ENCODE assay signal across 8 cellular contexts in the genomic region with DNA sequence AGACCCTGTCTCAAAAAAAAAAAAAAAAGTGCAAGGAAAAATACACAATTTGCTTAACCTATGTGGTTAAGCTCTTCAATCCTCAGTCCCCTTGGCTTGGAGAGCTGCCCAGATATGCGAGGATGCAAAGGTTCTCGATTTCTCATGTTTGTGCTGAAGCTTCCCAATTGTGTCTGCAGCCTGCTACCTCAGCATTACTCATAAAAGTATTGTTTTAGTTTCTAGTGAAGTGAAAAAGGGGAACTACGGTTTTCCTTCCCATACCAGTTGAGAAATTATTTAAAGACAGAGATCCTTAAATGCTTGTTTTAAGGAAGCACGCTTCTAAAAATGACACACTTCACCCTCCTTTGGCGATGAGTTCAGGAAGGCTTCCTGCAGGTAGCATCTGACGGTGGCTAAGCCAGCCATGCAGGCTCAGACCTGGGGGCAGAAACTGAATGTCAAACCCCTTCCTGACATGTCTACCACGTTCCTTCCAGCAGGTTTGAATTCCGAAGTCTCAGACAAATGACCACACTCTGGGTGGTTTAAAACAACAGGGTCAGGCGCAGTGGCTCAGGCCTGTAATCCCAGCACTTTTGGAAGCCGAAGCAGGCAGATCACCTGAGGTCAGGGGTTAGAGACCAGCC. TPM values are rescaled to one million over a fixed set of nuclear protein-coding genes. Genes with fewer than 3 reads are reported as not detected.
A peak's percentile ranks its signal among the peaks of the same experiment; 100 is the strongest.
DNase-seq lines count a peak whose midpoint lies in the region; ATAC-seq and TF ChIP-seq lines count a peak whose summit lies in the region.

No MANE protein-coding gene starts in this region.

- no peak overlapping the region for H3K4me3 ChIP-seq in choroid plexus epithelial cell (ENCODE audit: low read depth, low read length)

- DNase-seq in activated CD4-positive, alpha-beta T cell treated with anti-CD3 and anti-CD28 coated beads, Interleukin-2, amount 10 ng/mL, durations not matched to agents 24 days and 14 days, result no peak
- DNase-seq in activated CD4-positive, alpha-beta T cell treated with anti-CD3 and anti-CD28 coated beads for 1 hour, result no peak
- DNase-seq in Kasumi-1 (lab: John Stamatoyannopoulos, UW) (peak; percentile 95 to 96), choroid plexus epithelial cell (ENCODE audit: low read depth) (peak; percentile 91), NCI-H187 (lab: John Stamatoyannopoulos, UW) (no peak), T1000 (lab: John Stamatoyannopoulos, UW) (no peak), NCI-H2107 (lab: John Stamatoyannopoulos, UW) (no peak)
- no peak for DNase-seq in stimulated activated naive CD8-positive, alpha-beta T cell treated with anti-CD3 and anti-CD28 coated beads, Interleukin-15, amount 100 ng/mL, for 72 hours

- no peaks in the 10 kb centered on the region for H3K27me3 Mint-ChIP-seq in activated CD4-positive, alpha-beta T cell treated with anti-CD3 and anti-CD28 coated beads, Interleukin-2, amount 10 ng/mL, durations not matched to agents 24 days and 14 days
- H3K27me3 Mint-ChIP-seq in stimulated activated naive CD8-positive, alpha-beta T cell treated with anti-CD3 and anti-CD28 coated beads, Interleukin-15, amount 100 ng/mL, for 72 hours, result no peaks in the 10 kb centered on the region

- ATAC-seq in stimulated activated naive CD8-positive, alpha-beta T cell treated with anti-CD3 and anti-CD28 coated beads, Interleukin-15, amount 100 ng/mL, for 72 hours, result no peak

- peaks cover 21% of the 10 kb centered on the region for H3K9me3 Mint-ChIP-seq in activated CD4-positive, alpha-beta T cell treated with anti-CD3 and anti-CD28 coated beads, Interleukin-2, amount 10 ng/mL, durations not matched to agents 24 days and 14 days
- H3K9me3 Mint-ChIP-seq in stimulated activated naive CD8-positive, alpha-beta T cell treated with anti-CD3 and anti-CD28 coated beads, Interleukin-15, amount 100 ng/mL, for 72 hours, result peaks cover 14 to 18% of the 10 kb centered on the region in 2 donors

- peak overlapping the region; percentile 79 for H3K27ac Mint-ChIP-seq in activated CD4-positive, alpha-beta T cell treated with anti-CD3 and anti-CD28 coated beads, Interleukin-2, amount 10 ng/mL, durations not matched to agents 24 days and 14 days
- peak overlapping the region in 1 of 2 donors; percentile 69 for H3K27ac Mint-ChIP-seq in stimulated activated naive CD8-positive, alpha-beta T cell treated with anti-CD3 and anti-CD28 coated beads, Interleukin-15, amount 100 ng/mL, for 72 hours

- peak overlapping the region; percentile 21 for H3K4me3 Mint-ChIP-seq in activated CD4-positive, alpha-beta T cell treated with anti-CD3 and anti-CD28 coated beads, Interleukin-2, amount 10 ng/mL, durations not matched to agents 24 days and 14 days
- H3K4me3 Mint-ChIP-seq in stimulated activated naive CD8-positive, alpha-beta T cell treated with anti-CD3 and anti-CD28 coated beads, Interleukin-15, amount 100 ng/mL, for 72 hours, result peak overlapping the region; percentile 46 to 78

- intact Hi-C loops in activated CD4-positive, alpha-beta T cell treated with anti-CD3 and anti-CD28 coated beads, Interleukin-2, amount 10 ng/mL, durations not matched to agents 24 days and 14 days (cut with micrococcal nuclease), result no loop called here

- H3K36me3 Mint-ChIP-seq in activated CD4-positive, alpha-beta T cell treated with anti-CD3 and anti-CD28 coated beads, Interleukin-2, amount 10 ng/mL, durations not matched to agents 24 days and 14 days (ENCODE audit: low read depth), result peaks cover 11% of the 10 kb centered on the region

- peak; percentile 15 for TF ChIP-seq CTCF in choroid plexus epithelial cell (conservative IDR thresholded peaks at IDR 0.05; ENCODE audit: low read depth, low read length)

- peaks cover 48% of the 10 kb centered on the region for H3K4me1 Mint-ChIP-seq in activated CD4-positive, alpha-beta T cell treated with anti-CD3 and anti-CD28 coated beads, Interleukin-2, amount 10 ng/mL, durations not matched to agents 24 days and 14 days
- peaks cover 63% of the 10 kb centered on the region for H3K4me1 Mint-ChIP-seq in stimulated activated naive CD8-positive, alpha-beta T cell treated with anti-CD3 and anti-CD28 coated beads, Interleukin-15, amount 100 ng/mL, for 72 hours

RNA-seq across cellular contexts. Expression of a gene that starts 47.9 kb away (rescaled TPM):
- 1.5 TPM in 2 replicates for total RNA-seq in activated CD4-positive, alpha-beta T cell treated with anti-CD3 and anti-CD28 coated beads, Interleukin-2, amount 10 ng/mL, durations not matched to agents 24 days and 14 days

Comparison
In these comparisons a context has a peak if more than half of its experiments do, and no peak if none do; other contexts are left out.
1. DNase-seq: peak in Kasumi-1 (2 of 2) and choroid plexus epithelial cell (single experiment); none in activated CD4-positive, alpha-beta T cell treated with anti-CD3 and anti-CD28 coated beads, Interleukin-2, amount 10 ng/mL, durations not matched to agents 24 days and 14 days (single experiment), activated CD4-positive, alpha-beta T cell treated with anti-CD3 and anti-CD28 coated beads for 1 hour (single experiment), stimulated activated naive CD8-positive, alpha-beta T cell treated with anti-CD3 and anti-CD28 coated beads, Interleukin-15, amount 100 ng/mL, for 72 hours (0 of 2), NCI-H187 (0 of 2), T1000 (single experiment) and NCI-H2107 (single experiment).